Comparison of ENCODE assay signal across 9 cellular contexts in genomic region chr6:21914121-21914973, GRCh38.
DNase-seq lines count a peak whose midpoint lies in the region; ATAC-seq and TF ChIP-seq lines count a peak whose summit lies in the region.
"Had no signal": no experiment of that assay in that cellular context is flagged by ENCODE, and none has a peak within 500 bp of the region (broad histone marks: within the 10 kb centered on the region; RNA-seq: fewer than 3 reads in every experiment).

No MANE protein-coding gene starts in this region.

- peaks cover 4% of the 10 kb centered on the region for H3K27me3 Mint-ChIP-seq in activated naive CD8-positive, alpha-beta T cell treated with anti-CD3 and anti-CD28 coated beads, Interleukin-2, amount 10 ng/mL, durations not matched to agents 7 days and 5 days
- H3K27me3 Mint-ChIP-seq in naive thymus-derived CD4-positive, alpha-beta T cell, result peaks cover 0 to 13% (median 1%) of the 10 kb centered on the region in 5 donors
- peaks cover 4% of the 10 kb centered on the region for H3K27me3 Mint-ChIP-seq in activated T-helper 17 cell treated with anti-CD3 and anti-CD28 coated beads, Interleukin-2, amount 50 U/mL, for 72 hours
- H3K27me3 Mint-ChIP-seq: activated B cell treated with CpG ODN at 0.5 μM for 24 hours had no signal

- H3K9ac ChIP-seq in MM.1S (ENCODE audit: low read length), result no peak overlapping the region

- peaks cover 0 to 4% of the 10 kb centered on the region in 2 donors for H3K4me1 ChIP-seq in naive thymus-derived CD4-positive, alpha-beta T cell (ENCODE audit: control insufficient read depth in 2 of 2, insufficient read depth in 2 of 2, low read length in 2 of 2)
- no peaks in the 10 kb centered on the region for H3K4me1 ChIP-seq in MM.1S (ENCODE audit: low read length)

- peak; percentile 38 for DNase-seq in DMS153 treated with DMSO at 0.1 percent for 48 hours (lab: John Stamatoyannopoulos, UW; ENCODE audit: unreplicated experiment)
- peak; percentile 94 for DNase-seq in NCI-H748 (lab: John Stamatoyannopoulos, UW; ENCODE audit: unreplicated experiment)
- DNase-seq in activated naive CD8-positive, alpha-beta T cell treated with anti-CD3 and anti-CD28 coated beads, Interleukin-2, amount 10 ng/mL, durations not matched to agents 7 days and 5 days, result no peak
- peak in 7 of 9 donors; percentile 20 to 65 (median 38) for DNase-seq in naive thymus-derived CD4-positive, alpha-beta T cell
- no peak for DNase-seq in D341Med (ENCODE audit: low spot score)
- DNase-seq in MM.1S, result no peak
- DNase-seq: activated B cell treated with CpG ODN at 0.5 μM for 24 hours had no signal

- ATAC-seq in activated naive CD8-positive, alpha-beta T cell treated with anti-CD3 and anti-CD28 coated beads, Interleukin-2, amount 10 ng/mL, durations not matched to agents 7 days and 5 days (ENCODE audit: low read depth), result no peak
- peak; percentile 36 for ATAC-seq in naive thymus-derived CD4-positive, alpha-beta T cell
- no peak for ATAC-seq in GM19467 (IDR thresholded peaks at IDR 0.05; ENCODE audit: unreplicated experiment)
- ATAC-seq in activated T-helper 17 cell treated with anti-CD3 and anti-CD28 coated beads, Interleukin-2, amount 50 U/mL, for 72 hours (replicated peaks), result no peak

- H3K27ac ChIP-seq in naive thymus-derived CD4-positive, alpha-beta T cell (ENCODE audit: low read depth, low read length), result peak overlapping the region; percentile 6
- no peak overlapping the region for H3K27ac ChIP-seq in MM.1S (ENCODE audit: low read length)

- H3K79me2 ChIP-seq in MM.1S (ENCODE audit: low read length), result no peaks in the 10 kb centered on the region

- intact Hi-C loops in naive thymus-derived CD4-positive, alpha-beta T cell (cut with micrococcal nuclease), result loop anchor here in 1 of 2 donors (2.0 kb wide), 1 partner anchor 38 kb away; no protein-coding TSS in a partner anchor

- no peaks in the 10 kb centered on the region for H3K9me3 Mint-ChIP-seq in activated naive CD8-positive, alpha-beta T cell treated with anti-CD3 and anti-CD28 coated beads, Interleukin-2, amount 10 ng/mL, durations not matched to agents 7 days and 5 days
- no peaks in the 10 kb centered on the region for H3K9me3 Mint-ChIP-seq in naive thymus-derived CD4-positive, alpha-beta T cell
- H3K9me3 Mint-ChIP-seq in activated T-helper 17 cell treated with anti-CD3 and anti-CD28 coated beads, Interleukin-2, amount 50 U/mL, for 72 hours, result peaks cover 1% of the 10 kb centered on the region
- H3K9me3 Mint-ChIP-seq: activated B cell treated with CpG ODN at 0.5 μM for 24 hours had no signal

- no peaks in the 10 kb centered on the region for H3K36me3 Mint-ChIP-seq in activated naive CD8-positive, alpha-beta T cell treated with anti-CD3 and anti-CD28 coated beads, Interleukin-2, amount 10 ng/mL, durations not matched to agents 7 days and 5 days
- peaks cover 0 to 2% (median 0%) of the 10 kb centered on the region in 5 donors for H3K36me3 Mint-ChIP-seq in naive thymus-derived CD4-positive, alpha-beta T cell
- H3K36me3 Mint-ChIP-seq in activated T-helper 17 cell treated with anti-CD3 and anti-CD28 coated beads, Interleukin-2, amount 50 U/mL, for 72 hours (ENCODE audit: low read depth), result no peaks in the 10 kb centered on the region

- TF ChIP-seq CTCF in MM.1S (IDR thresholded peaks at IDR 0.05; ENCODE audit: low read length), result no peak

- no peaks in the 10 kb centered on the region for H3K9me3 ChIP-seq in naive thymus-derived CD4-positive, alpha-beta T cell (ENCODE audit: control insufficient read depth in 2 of 3, low read length in 3 of 3)
- H3K9me3 ChIP-seq in MM.1S (replicated peaks; ENCODE audit: insufficient read depth, low read length), result no peaks in the 10 kb centered on the region

- H4K20me1 ChIP-seq in MM.1S (ENCODE audit: insufficient read depth, low read length), result no peaks in the 10 kb centered on the region

- no peaks in the 10 kb centered on the region for H3K9me2 ChIP-seq in MM.1S (replicated peaks; ENCODE audit: insufficient read depth, low read length)

- peak overlapping the region; percentile 17 for H3K27ac Mint-ChIP-seq in activated naive CD8-positive, alpha-beta T cell treated with anti-CD3 and anti-CD28 coated beads, Interleukin-2, amount 10 ng/mL, durations not matched to agents 7 days and 5 days
- peak overlapping the region; percentile 10 to 90 (median 77) for H3K27ac Mint-ChIP-seq in naive thymus-derived CD4-positive, alpha-beta T cell
- no peak overlapping the region for H3K27ac Mint-ChIP-seq in activated T-helper 17 cell treated with anti-CD3 and anti-CD28 coated beads, Interleukin-2, amount 50 U/mL, for 72 hours
- H3K27ac Mint-ChIP-seq: activated B cell treated with CpG ODN at 0.5 μM for 24 hours had no signal

- no peaks in the 10 kb centered on the region for H3K27me3 ChIP-seq in naive thymus-derived CD4-positive, alpha-beta T cell (ENCODE audit: control insufficient read depth in 2 of 2, insufficient read depth in 2 of 2, low read length in 2 of 2)
- H3K27me3 ChIP-seq in MM.1S (replicated peaks; ENCODE audit: insufficient read depth, low read length), result no peaks in the 10 kb centered on the region

- no peaks in the 10 kb centered on the region for H3F3A ChIP-seq in MM.1S (ENCODE audit: insufficient read depth, low read length)

- H3K4me1 Mint-ChIP-seq in activated naive CD8-positive, alpha-beta T cell treated with anti-CD3 and anti-CD28 coated beads, Interleukin-2, amount 10 ng/mL, durations not matched to agents 7 days and 5 days, result no peaks in the 10 kb centered on the region
- H3K4me1 Mint-ChIP-seq in naive thymus-derived CD4-positive, alpha-beta T cell, result peaks cover 8 to 44% (median 28%) of the 10 kb centered on the region in 7 donors
- H3K4me1 Mint-ChIP-seq in activated T-helper 17 cell treated with anti-CD3 and anti-CD28 coated beads, Interleukin-2, amount 50 U/mL, for 72 hours, result peaks cover 7% of the 10 kb centered on the region

- H2AFZ ChIP-seq in MM.1S (ENCODE audit: low read length), result no peak overlapping the region

- CTCF ChIA-PET in naive thymus-derived CD4-positive, alpha-beta T cell (lab: Charles Lee), result no interaction called here

- no peak overlapping the region for H3K4me3 ChIP-seq in naive thymus-derived CD4-positive, alpha-beta T cell (ENCODE audit: low read length)
- no peak overlapping the region for H3K4me3 ChIP-seq in MM.1S (ENCODE audit: low read length)

- POLR2A ChIA-PET in activated naive CD8-positive, alpha-beta T cell treated with anti-CD3 and anti-CD28 coated beads, Interleukin-2, amount 10 ng/mL, durations not matched to agents 7 days and 5 days (lab: Charles Lee), result no interaction called here
- POLR2A ChIA-PET in naive thymus-derived CD4-positive, alpha-beta T cell (lab: Charles Lee), result no interaction called here

- H3K36me3 ChIP-seq in naive thymus-derived CD4-positive, alpha-beta T cell (ENCODE audit: control insufficient read depth in 2 of 3, insufficient read depth in 3 of 3, low read length in 3 of 3), result no peaks in the 10 kb centered on the region
- H3K36me3 ChIP-seq in MM.1S (replicated peaks; ENCODE audit: insufficient read depth, low read length), result no peaks in the 10 kb centered on the region

- H3K4me2 ChIP-seq in MM.1S (ENCODE audit: low read depth, low read length), result no peak overlapping the region

- no peak overlapping the region for H3K4me3 Mint-ChIP-seq in activated naive CD8-positive, alpha-beta T cell treated with anti-CD3 and anti-CD28 coated beads, Interleukin-2, amount 10 ng/mL, durations not matched to agents 7 days and 5 days
- peak overlapping the region; percentile 11 to 80 (median 66) for H3K4me3 Mint-ChIP-seq in naive thymus-derived CD4-positive, alpha-beta T cell
- no peak overlapping the region for H3K4me3 Mint-ChIP-seq in activated T-helper 17 cell treated with anti-CD3 and anti-CD28 coated beads, Interleukin-2, amount 50 U/mL, for 72 hours
- H3K4me3 Mint-ChIP-seq: activated B cell treated with CpG ODN at 0.5 μM for 24 hours had no signal

Comparison
In these comparisons a context has a peak if more than half of its experiments do, and no peak if none do; other contexts are left out.
1. DNase-seq: peak in DMS153 treated with DMSO at 0.1 percent for 48 hours (single experiment), NCI-H748 (single experiment) and naive thymus-derived CD4-positive, alpha-beta T cell (7 of 9); none in activated naive CD8-positive, alpha-beta T cell treated with anti-CD3 and anti-CD28 coated beads, Interleukin-2, amount 10 ng/mL, durations not matched to agents 7 days and 5 days (single experiment), D341Med (single experiment) and MM.1S (single experiment).
2. H3K4me3 Mint-ChIP-seq: peak in naive thymus-derived CD4-positive, alpha-beta T cell (10 of 10); none in activated naive CD8-positive, alpha-beta T cell treated with anti-CD3 and anti-CD28 coated beads, Interleukin-2, amount 10 ng/mL, durations not matched to agents 7 days and 5 days (single experiment) and activated T-helper 17 cell treated with anti-CD3 and anti-CD28 coated beads, Interleukin-2, amount 50 U/mL, for 72 hours (single experiment).